9 cellular contexts compared by ENCODE assay signal in the genomic region with DNA sequence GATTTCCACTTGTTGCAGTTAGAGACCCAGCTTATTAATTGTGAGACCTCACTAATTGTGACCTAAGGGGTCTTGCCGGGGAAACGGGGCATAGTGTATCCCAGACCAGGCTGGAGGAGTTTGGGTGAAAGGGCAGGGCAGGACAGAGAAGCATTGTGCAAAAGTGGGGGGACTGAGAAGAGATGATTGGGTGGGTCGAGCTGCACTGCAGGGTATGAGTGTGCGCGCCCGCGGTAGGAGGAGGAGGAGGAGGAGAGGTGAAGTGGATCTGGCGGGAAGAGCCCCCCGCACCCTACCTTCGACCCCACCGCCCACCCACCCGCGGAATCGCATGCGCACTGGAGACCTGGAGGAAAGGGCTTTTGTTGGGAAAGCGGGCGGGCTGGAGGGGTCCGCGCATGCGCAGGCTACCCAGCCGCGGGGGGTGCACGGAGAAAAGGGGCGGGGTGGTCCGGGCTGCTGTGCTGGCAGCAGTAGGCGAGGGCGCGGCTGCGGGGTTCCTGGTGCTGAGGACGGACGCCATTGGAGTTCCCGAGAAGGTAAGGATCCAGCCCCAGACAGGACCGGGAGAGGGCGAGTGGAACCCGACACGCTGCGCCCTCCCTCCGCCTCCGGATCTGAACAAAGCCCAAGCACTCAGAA. TPM values are rescaled to one million over a fixed set of nuclear protein-coding genes. Genes with fewer than 3 reads are reported as not detected.
DNase-seq lines count a peak whose midpoint lies in the region; ATAC-seq, FAIRE-seq and TF ChIP-seq lines count a peak whose summit lies in the region.
"Not testable (repeated sequence)": the region's sequence is repeated elsewhere in the genome, so short reads cannot be mapped to it uniquely, and the experiment has no call there.
"Had no signal": no experiment of that assay in that cellular context is flagged by ENCODE, and none has a peak within 500 bp of the region (broad histone marks: within the 10 kb centered on the region; RNA-seq: fewer than 3 reads in every experiment).

A gene with protein sequence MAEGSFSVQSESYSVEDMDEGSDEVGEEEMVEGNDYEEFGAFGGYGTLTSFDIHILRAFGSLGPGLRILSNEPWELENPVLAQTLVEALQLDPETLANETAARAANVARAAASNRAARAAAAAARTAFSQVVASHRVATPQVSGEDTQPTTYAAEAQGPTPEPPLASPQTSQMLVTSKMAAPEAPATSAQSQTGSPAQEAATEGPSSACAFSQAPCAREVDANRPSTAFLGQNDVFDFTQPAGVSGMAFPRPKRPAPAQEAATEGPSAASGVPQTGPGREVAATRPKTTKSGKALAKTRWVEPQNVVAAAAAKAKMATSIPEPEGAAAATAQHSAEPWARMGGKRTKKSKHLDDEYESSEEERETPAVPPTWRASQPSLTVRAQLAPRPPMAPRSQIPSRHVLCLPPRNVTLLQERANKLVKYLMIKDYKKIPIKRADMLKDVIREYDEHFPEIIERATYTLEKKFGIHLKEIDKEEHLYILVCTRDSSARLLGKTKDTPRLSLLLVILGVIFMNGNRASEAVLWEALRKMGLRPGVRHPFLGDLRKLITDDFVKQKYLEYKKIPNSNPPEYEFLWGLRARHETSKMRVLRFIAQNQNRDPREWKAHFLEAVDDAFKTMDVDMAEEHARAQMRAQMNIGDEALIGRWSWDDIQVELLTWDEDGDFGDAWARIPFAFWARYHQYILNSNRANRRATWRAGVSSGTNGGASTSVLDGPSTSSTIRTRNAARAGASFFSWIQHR (plus strand): TSS at position 462 of the 642 bp plus-strand sequence. CDS start 1,035 bp downstream, outside the sequence.

- CTCF ChIA-PET in A549 (lab: Yijun Ruan, JAX); activated CD8-positive, alpha-beta T cell treated with anti-CD3 and anti-CD28 coated beads for 36 hours (lab: Charles Lee): not testable (repeated sequence)

- H3K9me3 ChIP-seq in A549; gastroesophageal sphincter; osteoblast (ENCODE audit: low read depth, low read length): not testable (repeated sequence)

- H3K36me3 ChIP-seq in gastroesophageal sphincter; osteoblast (ENCODE audit: insufficient read depth, low read length): not testable (repeated sequence)

- WGBS in A549 (ENCODE audit: missing lambda C conversion rate): no CpG with 5 or more reads among the region's 39 CpGs
- no CpG with 5 or more reads among the region's 39 CpGs for WGBS in gastroesophageal sphincter (ENCODE audit: low coverage in 1 of 2), 2 donors

- not testable (repeated sequence) for TF ChIP-seq CTCF in A549 (IDR thresholded peaks at IDR 0.05); activated CD8-positive, alpha-beta T cell treated with anti-CD3 and anti-CD28 coated beads for 36 hours (IDR thresholded peaks at IDR 0.05); dorsolateral prefrontal cortex (IDR thresholded peaks at IDR 0.05 in 54 of 56, conservative IDR thresholded peaks at IDR 0.05 in 2 of 56; ENCODE audit: low read depth in 1 of 56, partially characterized antibody in 56 of 56); gastroesophageal sphincter (IDR thresholded peaks at IDR 0.05); osteoblast (IDR thresholded peaks at IDR 0.05; ENCODE audit: extremely low read depth, low read depth, low read length)

- not testable (repeated sequence) for H3K36me3 Mint-ChIP-seq in activated CD8-positive, alpha-beta T cell treated with anti-CD3 and anti-CD28 coated beads for 36 hours (ENCODE audit: low read depth)

- H4K20me1 ChIP-seq in osteoblast (ENCODE audit: insufficient read depth, low read length): not testable (repeated sequence)

- DNase-seq in A549 (ENCODE audit: low read depth in 1 of 2, low spot score in 1 of 2); HTR-8/SVneo (ENCODE audit: insufficient read length, low spot score); activated CD8-positive, alpha-beta T cell treated with anti-CD3 and anti-CD28 coated beads for 36 hours; dorsolateral prefrontal cortex; lung microvascular endothelial cell (ENCODE audit: low read depth in 2 of 2); osteoblast (ENCODE audit: insufficient read length, low spot score, missing footprints); stimulated activated naive CD8-positive, alpha-beta T cell treated with anti-CD3 and anti-CD28 coated beads, Interleukin-15, amount 100 ng/mL, for 72 hours: not testable (repeated sequence)

- H3K79me2 ChIP-seq in osteoblast (ENCODE audit: insufficient read depth, low read length): not testable (repeated sequence)

- TF ChIP-seq POLR2A in A549 (IDR thresholded peaks at IDR 0.05; ENCODE audit: low read length); gastroesophageal sphincter (IDR thresholded peaks at IDR 0.05): not testable (repeated sequence)

- TF ChIP-seq EP300 in A549 (IDR thresholded peaks at IDR 0.05); gastroesophageal sphincter (IDR thresholded peaks at IDR 0.05): not testable (repeated sequence)

- not testable (repeated sequence) for H3K4me3 ChIP-seq in A549; dorsolateral prefrontal cortex; gastroesophageal sphincter; osteoblast (ENCODE audit: insufficient read depth, low read length)

- not testable (repeated sequence) for H3K4me3 Mint-ChIP-seq in activated CD8-positive, alpha-beta T cell treated with anti-CD3 and anti-CD28 coated beads for 36 hours; stimulated activated naive CD8-positive, alpha-beta T cell treated with anti-CD3 and anti-CD28 coated beads, Interleukin-15, amount 100 ng/mL, for 72 hours

- not testable (repeated sequence) for H3K4me1 Mint-ChIP-seq in activated CD8-positive, alpha-beta T cell treated with anti-CD3 and anti-CD28 coated beads for 36 hours (ENCODE audit: low read depth); stimulated activated naive CD8-positive, alpha-beta T cell treated with anti-CD3 and anti-CD28 coated beads, Interleukin-15, amount 100 ng/mL, for 72 hours

- not testable (repeated sequence) for TF ChIP-seq RAD21 in A549 (conservative IDR thresholded peaks at IDR 0.05 in 1 of 2, IDR thresholded peaks at IDR 0.05 in 1 of 2)

- intact Hi-C loops in activated CD8-positive, alpha-beta T cell treated with anti-CD3 and anti-CD28 coated beads for 36 hours (cut with micrococcal nuclease); dorsolateral prefrontal cortex (cut with DNase I): not testable (repeated sequence)

- not testable (repeated sequence) for H3K4me1 ChIP-seq in A549; gastroesophageal sphincter; osteoblast (ENCODE audit: insufficient read depth, low read length)

- ATAC-seq in A549 (peak; percentile 86 to 92), gastroesophageal sphincter (peak; percentile 23)
- ATAC-seq in activated CD8-positive, alpha-beta T cell treated with anti-CD3 and anti-CD28 coated beads for 36 hours: peak; percentile 79
- ATAC-seq in stimulated activated naive CD8-positive, alpha-beta T cell treated with anti-CD3 and anti-CD28 coated beads, Interleukin-15, amount 100 ng/mL, for 72 hours: peak; percentile 38

- not testable (repeated sequence) for H3K27me3 ChIP-seq in dorsolateral prefrontal cortex; gastroesophageal sphincter; osteoblast (ENCODE audit: insufficient read depth, low read length)

- not testable (repeated sequence) for H3K27ac ChIP-seq in A549; dorsolateral prefrontal cortex; gastroesophageal sphincter; osteoblast (ENCODE audit: low read depth, low read length)

- not testable (repeated sequence) for H2AFZ ChIP-seq in osteoblast (ENCODE audit: low read length)

- FAIRE-seq in A549 (lab: Jason Lieb, UNC): not testable (repeated sequence)
- peak; percentile 85 for FAIRE-seq in HTR-8/SVneo (lab: Jason Lieb, UNC)

- POLR2A ChIA-PET in A549 (lab: Yijun Ruan, JAX); activated CD8-positive, alpha-beta T cell treated with anti-CD3 and anti-CD28 coated beads for 36 hours (lab: Charles Lee): not testable (repeated sequence)

- not testable (repeated sequence) for H3K27me3 Mint-ChIP-seq in activated CD8-positive, alpha-beta T cell treated with anti-CD3 and anti-CD28 coated beads for 36 hours; stimulated activated naive CD8-positive, alpha-beta T cell treated with anti-CD3 and anti-CD28 coated beads, Interleukin-15, amount 100 ng/mL, for 72 hours

- H3K9me3 Mint-ChIP-seq in activated CD8-positive, alpha-beta T cell treated with anti-CD3 and anti-CD28 coated beads for 36 hours; stimulated activated naive CD8-positive, alpha-beta T cell treated with anti-CD3 and anti-CD28 coated beads, Interleukin-15, amount 100 ng/mL, for 72 hours: not testable (repeated sequence)

- not testable (repeated sequence) for H3K4me2 ChIP-seq in A549; osteoblast (ENCODE audit: insufficient read depth, low read length)

- H3K27ac Mint-ChIP-seq in activated CD8-positive, alpha-beta T cell treated with anti-CD3 and anti-CD28 coated beads for 36 hours; stimulated activated naive CD8-positive, alpha-beta T cell treated with anti-CD3 and anti-CD28 coated beads, Interleukin-15, amount 100 ng/mL, for 72 hours: not testable (repeated sequence)

RNA-seq across cellular contexts. Expression of the gene that starts here (rescaled TPM):
- polyA plus RNA-seq in A549 (2011; rRNA removed): 3.5 and 6.0 TPM in 2 replicates
- polyA plus RNA-seq in A549 (2012; cell fraction: cytosol; rRNA removed): 4.0 and 4.3 TPM in 2 replicates
- 25.1 and 28.7 TPM in 2 replicates for polyA plus RNA-seq in A549 (2012; cell fraction: nucleus; rRNA removed)
- 11.6 to 14.9 TPM (median 11.7 TPM) in 3 replicates for polyA plus RNA-seq in A549 (2017; fragmentation: RNase III; extraction: RNeasy Plus Mini Kit Qiagen cat#74134 plus additional on column Dnase treatment)
- polyA minus RNA-seq in A549 (2011; rRNA and poly(A)+ RNA removed): 1.1 and 5.6 TPM in 2 replicates
- 1 to 10 TPM in 1 of 2 experiments, under 1 TPM in 1; 0.99 to 1.6 TPM for total RNA-seq in activated CD8-positive, alpha-beta T cell treated with anti-CD3 and anti-CD28 coated beads for 36 hours
- 10 to 100 TPM; 16.6 to 75.6 (median 39.9) TPM for total RNA-seq in dorsolateral prefrontal cortex
- 1 to 10 TPM in 1 of 4 donors, under 1 TPM in 3; 0.35 to 4.4 (median 0.72) TPM for total RNA-seq in gastroesophageal sphincter
- 19.8 and 38.9 TPM in 2 replicates for total RNA-seq in lung microvascular endothelial cell
- 42.4 and 58.6 TPM in 2 replicates for total RNA-seq in osteoblast
- total RNA-seq: PC-9 had no signal

Comparison
In these comparisons a context has a peak if more than half of its experiments do, and no peak if none do; other contexts are left out.
1. ATAC-seq: peak in every context shown above with its lines; median percentile 89 in A549; 79 in activated CD8-positive, alpha-beta T cell treated with anti-CD3 and anti-CD28 coated beads for 36 hours; 38 in stimulated activated naive CD8-positive, alpha-beta T cell treated with anti-CD3 and anti-CD28 coated beads, Interleukin-15, amount 100 ng/mL, for 72 hours; 23 in gastroesophageal sphincter.